In genomic region chr4:6520978-6521377, GRCh38 we compare ENCODE assay signal across 1 cellular context.
TF ChIP-seq lines count a peak whose summit lies in the region.

No MANE protein-coding gene starts in this region.

TF ChIP-seq in H1, 55 proteins besides CTCF, POLR2A, EP300 and RAD21:
- no peak for TF ChIP-seq CHD7 (IDR thresholded peaks at IDR 0.05; ENCODE audit: insufficient replicate concordance, low read length)
- TF ChIP-seq HDAC6 (IDR thresholded peaks at IDR 0.05; ENCODE audit: low read depth, low read length), result no peak
- no peak for TF ChIP-seq TCF12 (IDR thresholded peaks at IDR 0.05; ENCODE audit: low read depth, low read length)
- no peak for TF ChIP-seq SRF (IDR thresholded peaks at IDR 0.05; ENCODE audit: low read depth, low read length)
- TF ChIP-seq RXRA (IDR thresholded peaks at IDR 0.05; ENCODE audit: insufficient read depth, low read depth, low read length), result no peak
- no peak for TF ChIP-seq SIX5 (IDR thresholded peaks at IDR 0.05; ENCODE audit: low read depth, low read length)
- no peak for TF ChIP-seq GTF2F1 (IDR thresholded peaks at IDR 0.05; ENCODE audit: borderline replicate concordance, low read depth, low read length)
- TF ChIP-seq POLR2AphosphoS5 (IDR thresholded peaks at IDR 0.05; ENCODE audit: low read depth, low read length), result no peak
- no peak for TF ChIP-seq BACH1 (IDR thresholded peaks at IDR 0.05; ENCODE audit: low read length)
- TF ChIP-seq USF2 (IDR thresholded peaks at IDR 0.05; ENCODE audit: low read length), result no peak
- TF ChIP-seq SIRT6 (IDR thresholded peaks at IDR 0.05; ENCODE audit: low read length), result no peak
- TF ChIP-seq CREB1 (IDR thresholded peaks at IDR 0.05), result no peak
- no peak for TF ChIP-seq SUZ12 (IDR thresholded peaks at IDR 0.05; ENCODE audit: low read length)
- no peak for TF ChIP-seq MAX (IDR thresholded peaks at IDR 0.05)
- TF ChIP-seq TEAD4 (IDR thresholded peaks at IDR 0.05; ENCODE audit: low read depth, low read length), result no peak
- TF ChIP-seq CHD2 (IDR thresholded peaks at IDR 0.05; ENCODE audit: low read length), result no peak
- no peak for TF ChIP-seq JUND (IDR thresholded peaks at IDR 0.05; ENCODE audit: low read length)
- no peak for TF ChIP-seq KDM1A (IDR thresholded peaks at IDR 0.05; ENCODE audit: borderline replicate concordance, low read length)
